In genomic region chr9:91162311-91162710, GRCh38 we compare ENCODE assay signal across 8 cellular contexts.
A peak's percentile ranks its signal among the peaks of the same experiment; 100 is the strongest.
DNase-seq lines count a peak whose midpoint lies in the region; ATAC-seq and TF ChIP-seq lines count a peak whose summit lies in the region.

No MANE protein-coding gene starts in this region.

- H3K9me3 ChIP-seq in OCI-LY7 (ENCODE audit: low read length) (no peaks in the 10 kb centered on the region), smooth muscle cell (replicated peaks; ENCODE audit: low read depth) (no peaks in the 10 kb centered on the region)

- H3K27me3 ChIP-seq in dorsolateral prefrontal cortex: no peaks in the 10 kb centered on the region
- H3K27me3 ChIP-seq in smooth muscle cell (ENCODE audit: low read depth): no peaks in the 10 kb centered on the region

- peak; percentile 11 for ATAC-seq in GM19023 (IDR thresholded peaks at IDR 0.05; ENCODE audit: unreplicated experiment)
- no peak for ATAC-seq in GM18502 (IDR thresholded peaks at IDR 0.05; ENCODE audit: poor library complexity, unreplicated experiment)

- peaks cover 22% of the 10 kb centered on the region for H3K4me1 ChIP-seq in OCI-LY7 (ENCODE audit: insufficient read depth, low read length, poor library complexity, severe bottlenecking)
- peaks cover 9% of the 10 kb centered on the region for H3K4me1 ChIP-seq in smooth muscle cell (ENCODE audit: low read depth)

- DNase-seq in OCI-LY7 (ENCODE audit: low spot score): no peak
- no peak for DNase-seq in dorsolateral prefrontal cortex
- no peak for DNase-seq in smooth muscle cell (lab: John Stamatoyannopoulos, UW; ENCODE audit: unreplicated experiment)
- DNase-seq in SW 1271 (lab: John Stamatoyannopoulos, UW): no peak
- DNase-seq in GOT3 (lab: John Stamatoyannopoulos, UW): no peak
- DNase-seq in activated CD8-positive, alpha-beta memory T cell treated with anti-CD3 and anti-CD28 coated beads for 24 hours: no peak

- 68% methylated on average over 5 of the region's 5 CpGs for WGBS in smooth muscle cell (ENCODE audit: low lambda C conversion rate)

- H3K4me3 ChIP-seq in OCI-LY7 (ENCODE audit: low read depth, low read length, poor library complexity, severe bottlenecking) (no peak overlapping the region), dorsolateral prefrontal cortex (peak overlapping the region in 1 of 59 donors; percentile 16), smooth muscle cell (no peak overlapping the region)

- no TSS peak for BruUV-seq in OCI-LY7 (replicated peaks; lab: Mats Ljungman, UMichigan)

- intact Hi-C loops in OCI-LY7 (cut with micrococcal nuclease; ENCODE audit: unreplicated experiment) (loop anchor here (2.0 kb wide), 1 partner anchor 30 kb away; no protein-coding TSS in a partner anchor), dorsolateral prefrontal cortex (cut with DNase I) (no loop called here)

- peaks cover 10% of the 10 kb centered on the region for H3F3A ChIP-seq in smooth muscle cell (ENCODE audit: low read depth)

- H3K4me2 ChIP-seq in OCI-LY7 (ENCODE audit: low read length) (no peak overlapping the region), smooth muscle cell (peak overlapping the region; percentile 61)

- H3K79me2 ChIP-seq in OCI-LY7 (ENCODE audit: insufficient read depth, low read depth, low read length) (no peaks in the 10 kb centered on the region), smooth muscle cell (ENCODE audit: low read depth) (no peaks in the 10 kb centered on the region)

- H4K20me1 ChIP-seq in OCI-LY7 (ENCODE audit: insufficient read depth, low read length) (no peaks in the 10 kb centered on the region), smooth muscle cell (ENCODE audit: low read depth) (no peaks in the 10 kb centered on the region)

- H3K36me3 ChIP-seq in OCI-LY7 (ENCODE audit: insufficient read depth, low read length) (no peaks in the 10 kb centered on the region), smooth muscle cell (ENCODE audit: low read depth) (no peaks in the 10 kb centered on the region)

- POLR2A ChIA-PET in OCI-LY7 (lab: Charles Lee): interaction anchor here (0.5 to 0.9 kb wide), 3 partner anchors 15 to 113 kb away, joined by 3 read pairs; no protein-coding TSS in a partner anchor

- CTCF ChIA-PET in OCI-LY7 (lab: Charles Lee; ENCODE audit: unreplicated experiment): no interaction called here

- TF ChIP-seq CTCF in OCI-LY7 (conservative IDR thresholded peaks at IDR 0.05; ENCODE audit: low read length) (no peak), dorsolateral prefrontal cortex (IDR thresholded peaks at IDR 0.05 in 54 of 56, conservative IDR thresholded peaks at IDR 0.05 in 2 of 56; ENCODE audit: low read depth in 1 of 56, partially characterized antibody in 56 of 56) (no peak), smooth muscle cell (IDR thresholded peaks at IDR 0.05; ENCODE audit: borderline replicate concordance, insufficient read depth, poor library complexity, severe bottlenecking) (no peak)

- no peak overlapping the region for H3K27ac ChIP-seq in OCI-LY7 (ENCODE audit: low read depth, low read length, poor library complexity, severe bottlenecking)
- peak overlapping the region in 34 of 59 donors; percentile 2 to 74 (median 36) for H3K27ac ChIP-seq in dorsolateral prefrontal cortex
- peak overlapping the region; percentile 34 for H3K27ac ChIP-seq in smooth muscle cell (ENCODE audit: low read depth)

- no peak overlapping the region for H3K9ac ChIP-seq in smooth muscle cell (ENCODE audit: low read depth)

- no peaks in the 10 kb centered on the region for H3K9me2 ChIP-seq in OCI-LY7 (ENCODE audit: insufficient read depth, low read length)

- H2AFZ ChIP-seq in OCI-LY7 (ENCODE audit: low read length) (peak overlapping the region; percentile 59), smooth muscle cell (ENCODE audit: low read depth) (peak overlapping the region; percentile 41)
